In the genomic region with DNA sequence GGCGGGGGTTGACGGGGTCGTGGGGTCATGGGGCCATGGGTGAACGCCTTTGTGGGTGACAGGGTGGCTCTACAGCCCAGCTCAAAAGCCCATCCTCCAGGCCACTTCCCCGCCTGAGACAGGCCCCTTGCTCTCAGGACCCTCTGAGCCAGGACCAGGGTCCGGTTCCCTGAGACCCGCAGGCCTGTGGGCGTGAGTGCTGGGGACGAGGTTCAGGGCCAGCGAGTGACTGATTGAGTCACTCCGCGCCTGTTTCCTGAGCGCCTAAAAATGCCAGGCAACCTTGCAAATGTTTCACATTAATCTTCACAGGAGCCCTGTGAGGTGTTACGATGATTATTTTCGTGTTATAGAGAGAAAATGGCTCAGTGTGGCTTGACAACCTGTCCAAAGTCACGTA, we compare ENCODE assay signal across 1 cellular context.
TF ChIP-seq lines count a peak whose summit lies in the region.

No MANE protein-coding gene starts in this region.

TF ChIP-seq in GM23338, 12 proteins besides CTCF, POLR2A, EP300 and RAD21 (continued from another document):
- TF ChIP-seq, protein P1, sequence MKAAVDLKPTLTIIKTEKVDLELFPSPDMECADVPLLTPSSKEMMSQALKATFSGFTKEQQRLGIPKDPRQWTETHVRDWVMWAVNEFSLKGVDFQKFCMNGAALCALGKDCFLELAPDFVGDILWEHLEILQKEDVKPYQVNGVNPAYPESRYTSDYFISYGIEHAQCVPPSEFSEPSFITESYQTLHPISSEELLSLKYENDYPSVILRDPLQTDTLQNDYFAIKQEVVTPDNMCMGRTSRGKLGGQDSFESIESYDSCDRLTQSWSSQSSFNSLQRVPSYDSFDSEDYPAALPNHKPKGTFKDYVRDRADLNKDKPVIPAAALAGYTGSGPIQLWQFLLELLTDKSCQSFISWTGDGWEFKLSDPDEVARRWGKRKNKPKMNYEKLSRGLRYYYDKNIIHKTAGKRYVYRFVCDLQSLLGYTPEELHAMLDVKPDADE (IDR thresholded peaks at IDR 0.05): no peak
- TF ChIP-seq EZH2 (IDR thresholded peaks at IDR 0.05; ENCODE audit: low read depth, unreplicated experiment): no peak
- TF ChIP-seq STAT1 (IDR thresholded peaks at IDR 0.05; ENCODE audit: unreplicated experiment): no peak
- no peak for TF ChIP-seq EZH2phosphoT487 (IDR thresholded peaks at IDR 0.05; ENCODE audit: unreplicated experiment)
- no peak for TF ChIP-seq CREB1 (CRISPR knock-in tag; IDR thresholded peaks at IDR 0.05; ENCODE audit: low read depth)
- TF ChIP-seq, protein P2, sequence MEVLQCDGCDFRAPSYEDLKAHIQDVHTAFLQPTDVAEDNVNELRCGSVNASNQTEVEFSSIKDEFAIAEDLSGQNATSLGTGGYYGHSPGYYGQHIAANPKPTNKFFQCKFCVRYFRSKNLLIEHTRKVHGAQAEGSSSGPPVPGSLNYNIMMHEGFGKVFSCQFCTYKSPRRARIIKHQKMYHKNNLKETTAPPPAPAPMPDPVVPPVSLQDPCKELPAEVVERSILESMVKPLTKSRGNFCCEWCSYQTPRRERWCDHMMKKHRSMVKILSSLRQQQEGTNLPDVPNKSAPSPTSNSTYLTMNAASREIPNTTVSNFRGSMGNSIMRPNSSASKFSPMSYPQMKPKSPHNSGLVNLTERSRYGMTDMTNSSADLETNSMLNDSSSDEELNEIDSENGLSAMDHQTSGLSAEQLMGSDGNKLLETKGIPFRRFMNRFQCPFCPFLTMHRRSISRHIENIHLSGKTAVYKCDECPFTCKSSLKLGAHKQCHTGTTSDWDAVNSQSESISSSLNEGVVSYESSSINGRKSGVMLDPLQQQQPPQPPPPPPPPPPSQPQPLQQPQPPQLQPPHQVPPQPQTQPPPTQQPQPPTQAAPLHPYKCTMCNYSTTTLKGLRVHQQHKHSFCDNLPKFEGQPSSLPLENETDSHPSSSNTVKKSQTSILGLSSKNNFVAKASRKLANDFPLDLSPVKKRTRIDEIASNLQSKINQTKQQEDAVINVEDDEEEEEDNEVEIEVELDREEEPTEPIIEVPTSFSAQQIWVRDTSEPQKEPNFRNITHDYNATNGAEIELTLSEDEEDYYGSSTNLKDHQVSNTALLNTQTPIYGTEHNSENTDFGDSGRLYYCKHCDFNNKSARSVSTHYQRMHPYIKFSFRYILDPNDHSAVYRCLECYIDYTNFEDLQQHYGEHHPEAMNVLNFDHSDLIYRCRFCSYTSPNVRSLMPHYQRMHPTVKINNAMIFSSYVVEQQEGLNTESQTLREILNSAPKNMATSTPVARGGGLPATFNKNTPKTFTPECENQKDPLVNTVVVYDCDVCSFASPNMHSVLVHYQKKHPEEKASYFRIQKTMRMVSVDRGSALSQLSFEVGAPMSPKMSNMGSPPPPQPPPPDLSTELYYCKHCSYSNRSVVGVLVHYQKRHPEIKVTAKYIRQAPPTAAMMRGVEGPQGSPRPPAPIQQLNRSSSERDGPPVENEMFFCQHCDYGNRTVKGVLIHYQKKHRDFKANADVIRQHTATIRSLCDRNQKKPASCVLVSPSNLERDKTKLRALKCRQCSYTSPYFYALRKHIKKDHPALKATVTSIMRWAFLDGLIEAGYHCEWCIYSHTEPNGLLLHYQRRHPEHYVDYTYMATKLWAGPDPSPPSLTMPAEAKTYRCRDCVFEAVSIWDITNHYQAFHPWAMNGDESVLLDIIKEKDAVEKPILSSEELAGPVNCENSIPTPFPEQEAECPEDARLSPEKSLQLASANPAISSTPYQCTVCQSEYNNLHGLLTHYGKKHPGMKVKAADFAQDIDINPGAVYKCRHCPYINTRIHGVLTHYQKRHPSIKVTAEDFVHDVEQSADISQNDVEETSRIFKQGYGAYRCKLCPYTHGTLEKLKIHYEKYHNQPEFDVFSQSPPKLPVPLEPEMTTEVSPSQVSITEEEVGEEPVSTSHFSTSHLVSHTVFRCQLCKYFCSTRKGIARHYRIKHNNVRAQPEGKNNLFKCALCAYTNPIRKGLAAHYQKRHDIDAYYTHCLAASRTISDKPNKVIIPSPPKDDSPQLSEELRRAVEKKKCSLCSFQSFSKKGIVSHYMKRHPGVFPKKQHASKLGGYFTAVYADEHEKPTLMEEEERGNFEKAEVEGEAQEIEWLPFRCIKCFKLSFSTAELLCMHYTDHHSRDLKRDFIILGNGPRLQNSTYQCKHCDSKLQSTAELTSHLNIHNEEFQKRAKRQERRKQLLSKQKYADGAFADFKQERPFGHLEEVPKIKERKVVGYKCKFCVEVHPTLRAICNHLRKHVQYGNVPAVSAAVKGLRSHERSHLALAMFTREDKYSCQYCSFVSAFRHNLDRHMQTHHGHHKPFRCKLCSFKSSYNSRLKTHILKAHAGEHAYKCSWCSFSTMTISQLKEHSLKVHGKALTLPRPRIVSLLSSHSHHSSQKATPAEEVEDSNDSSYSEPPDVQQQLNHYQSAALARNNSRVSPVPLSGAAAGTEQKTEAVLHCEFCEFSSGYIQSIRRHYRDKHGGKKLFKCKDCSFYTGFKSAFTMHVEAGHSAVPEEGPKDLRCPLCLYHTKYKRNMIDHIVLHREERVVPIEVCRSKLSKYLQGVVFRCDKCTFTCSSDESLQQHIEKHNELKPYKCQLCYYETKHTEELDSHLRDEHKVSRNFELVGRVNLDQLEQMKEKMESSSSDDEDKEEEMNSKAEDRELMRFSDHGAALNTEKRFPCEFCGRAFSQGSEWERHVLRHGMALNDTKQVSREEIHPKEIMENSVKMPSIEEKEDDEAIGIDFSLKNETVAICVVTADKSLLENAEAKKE (CRISPR knock-in tag; IDR thresholded peaks at IDR 0.05): no peak
- no peak for TF ChIP-seq ZNF331 (CRISPR knock-in tag; IDR thresholded peaks at IDR 0.05; ENCODE audit: low read depth)
